ENCODE assay signal across 1 cellular context in genomic region chr13:75442736-75443234, GRCh38.
TF ChIP-seq lines count a peak whose summit lies in the region.

No MANE protein-coding gene starts in this region.

TF ChIP-seq in GM12878, 131 proteins besides CTCF, POLR2A, EP300 and RAD21:
- TF ChIP-seq TARDBP (IDR thresholded peaks at IDR 0.05; ENCODE audit: borderline replicate concordance), result no peak
- no peak for TF ChIP-seq ZSCAN29 (IDR thresholded peaks at IDR 0.05)
- TF ChIP-seq HDAC2 (IDR thresholded peaks at IDR 0.05), result no peak
- TF ChIP-seq FOXM1 (IDR thresholded peaks at IDR 0.05; ENCODE audit: low read depth, low read length), result no peak
- TF ChIP-seq HDGF (IDR thresholded peaks at IDR 0.05), result no peak
- TF ChIP-seq USF1 (IDR thresholded peaks at IDR 0.05; ENCODE audit: borderline replicate concordance, extremely low read length, insufficient read depth, low read depth, low read length), result no peak
- no peak for TF ChIP-seq IKZF1 (conservative IDR thresholded peaks at IDR 0.05)
- TF ChIP-seq BRCA1 (IDR thresholded peaks at IDR 0.05; ENCODE audit: low read depth, low read length), result no peak
- TF ChIP-seq BHLHE40 (IDR thresholded peaks at IDR 0.05; ENCODE audit: borderline replicate concordance in 1 of 2, low read depth in 2 of 2, low read length in 1 of 2), result no peak
- no peak for TF ChIP-seq ESRRA (IDR thresholded peaks at IDR 0.05; ENCODE audit: low read length)
- TF ChIP-seq BMI1 (IDR thresholded peaks at IDR 0.05; ENCODE audit: borderline replicate concordance), result no peak
- no peak for TF ChIP-seq MYC (IDR thresholded peaks at IDR 0.05; ENCODE audit: insufficient read depth, insufficient read length, insufficient replicate concordance, low read length, severe bottlenecking)
- no peak for TF ChIP-seq ZNF217 (IDR thresholded peaks at IDR 0.05)
- TF ChIP-seq SUPT20H (IDR thresholded peaks at IDR 0.05; ENCODE audit: borderline replicate concordance, control insufficient read depth, low read depth, low read length), result no peak
- TF ChIP-seq ETV6 (conservative IDR thresholded peaks at IDR 0.05 in 1 of 2, IDR thresholded peaks at IDR 0.05 in 1 of 2; ENCODE audit: borderline replicate concordance in 1 of 2, low read depth in 1 of 2), result no peak
- no peak for TF ChIP-seq SREBF1 (IDR thresholded peaks at IDR 0.05; ENCODE audit: low read length)
- no peak for TF ChIP-seq BCLAF1 (IDR thresholded peaks at IDR 0.05)
- TF ChIP-seq PAX8 (IDR thresholded peaks at IDR 0.05), result no peak
- no peak for TF ChIP-seq E2F8 (IDR thresholded peaks at IDR 0.05; ENCODE audit: low read depth, partially characterized antibody)
- no peak for TF ChIP-seq MYB (IDR thresholded peaks at IDR 0.05; ENCODE audit: borderline replicate concordance, low read depth, low read length)
